Comparison of ENCODE assay signal across 17 cellular contexts in genomic region chrX:9622128-9622527, GRCh38.
"Had no signal": no experiment of that assay in that cellular context is flagged by ENCODE, and none has a peak within 500 bp of the region (broad histone marks: within the 10 kb centered on the region; RNA-seq: fewer than 3 reads in every experiment).

No MANE protein-coding gene starts in this region.

- H3K36me3 Mint-ChIP-seq: naive B cell had no signal

- DNase-seq: activated CD4-positive, CD25-positive, alpha-beta regulatory T cell; activated naive CD8-positive, alpha-beta T cell treated with anti-CD3 and anti-CD28 coated beads, Interleukin-2, amount 10 ng/mL, durations not matched to agents 7 days and 5 days; anterior cingulate cortex; brain microvascular endothelial cell; cortex of kidney; effector CD4-positive, alpha-beta T cell; esophagus squamous epithelium; naive B cell; pancreas; substantia nigra; uterus had no signal

- H3K27me3 ChIP-seq: brain microvascular endothelial cell, esophagus squamous epithelium, hepatocyte, pancreas, tibial nerve, uterus had no signal

- ATAC-seq: left lobe of liver, pancreas, Right ventricle myocardium inferior, sciatic nerve had no signal

- H3K27ac ChIP-seq: brain microvascular endothelial cell, esophagus squamous epithelium, hepatocyte, pancreas, tibial nerve, uterus had no signal

- H3K4me3 Mint-ChIP-seq: activated naive CD8-positive, alpha-beta T cell treated with anti-CD3 and anti-CD28 coated beads, Interleukin-2, amount 10 ng/mL, durations not matched to agents 7 days and 5 days; activated T-helper 1 cell treated with anti-CD3 and anti-CD28 coated beads, Interleukin-12 subunit alpha, Interleukin-12 subunit beta, Interleukin-2, Interleukin-4 antibody, amounts not matched to agents 30 ng/mL and 10 ng/mL and 1 ng/mL, durations not matched to agents 14 hours and 24 hours and 36 hours had no signal

- H3K9me3 Mint-ChIP-seq: activated naive CD8-positive, alpha-beta T cell treated with anti-CD3 and anti-CD28 coated beads, Interleukin-2, amount 10 ng/mL, durations not matched to agents 7 days and 5 days; activated T-helper 1 cell treated with anti-CD3 and anti-CD28 coated beads, Interleukin-12 subunit alpha, Interleukin-12 subunit beta, Interleukin-2, Interleukin-4 antibody, amounts not matched to agents 30 ng/mL and 10 ng/mL and 1 ng/mL, durations not matched to agents 14 hours and 24 hours and 36 hours had no signal

- H3K4me1 ChIP-seq: esophagus squamous epithelium, pancreas, tibial nerve, uterus had no signal

- H3K27me3 Mint-ChIP-seq: activated naive CD8-positive, alpha-beta T cell treated with anti-CD3 and anti-CD28 coated beads, Interleukin-2, amount 10 ng/mL, durations not matched to agents 7 days and 5 days; naive B cell had no signal

- H3K9me3 ChIP-seq: esophagus squamous epithelium, pancreas, tibial nerve, uterus had no signal

- H3K4me3 ChIP-seq: esophagus squamous epithelium, hepatocyte, pancreas, tibial nerve, uterus had no signal

- H3K36me3 ChIP-seq: brain microvascular endothelial cell, esophagus squamous epithelium, pancreas, tibial nerve, uterus had no signal

- H3K27ac Mint-ChIP-seq: activated naive CD8-positive, alpha-beta T cell treated with anti-CD3 and anti-CD28 coated beads, Interleukin-2, amount 10 ng/mL, durations not matched to agents 7 days and 5 days; activated T-helper 1 cell treated with anti-CD3 and anti-CD28 coated beads, Interleukin-12 subunit alpha, Interleukin-12 subunit beta, Interleukin-2, Interleukin-4 antibody, amounts not matched to agents 30 ng/mL and 10 ng/mL and 1 ng/mL, durations not matched to agents 14 hours and 24 hours and 36 hours had no signal
